In the genomic region with DNA sequence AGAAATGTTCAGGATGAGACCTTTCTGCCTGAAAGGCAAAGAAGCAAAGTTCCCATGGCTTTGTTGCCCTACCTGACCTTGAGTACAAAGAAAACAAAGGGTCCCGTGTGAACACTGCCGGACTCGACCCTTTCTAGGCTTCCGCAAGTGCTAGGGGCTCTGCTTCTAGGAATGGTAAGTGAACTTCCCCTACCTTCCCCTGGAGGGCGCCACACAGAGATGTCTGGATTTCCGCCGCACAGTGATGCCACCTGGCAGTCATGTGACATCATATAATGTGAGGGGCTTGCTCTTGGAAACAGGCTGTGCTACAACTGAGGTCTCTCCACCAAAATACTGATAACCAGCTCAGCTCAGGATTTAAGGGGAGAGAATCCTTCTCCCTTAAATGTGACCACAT, we compare ENCODE assay signal across 1 cellular context.
TF ChIP-seq lines count a peak whose summit lies in the region.

No MANE protein-coding gene starts in this region.

TF ChIP-seq in HepG2, 621 proteins besides CTCF, POLR2A, EP300 and RAD21:
- TF ChIP-seq BCL6 (CRISPR knock-in tag; IDR thresholded peaks at IDR 0.05) (peak; percentile 62; the same call in 1 of the 2 replicates), ZNF709 (CRISPR knock-in tag; IDR thresholded peaks at IDR 0.05) (no peak), CEBPG (CRISPR knock-in tag; IDR thresholded peaks at IDR 0.05) (no peak), ZFYVE20 (CRISPR knock-in tag; IDR thresholded peaks at IDR 0.05; ENCODE audit: borderline replicate concordance, low read depth) (no peak), TEAD3 (CRISPR knock-in tag; optimal IDR thresholded peaks at IDR 0.05; ENCODE audit: borderline replicate concordance) (no peak), GATAD1 (CRISPR knock-in tag; IDR thresholded peaks at IDR 0.05) (no peak), STAG1 (CRISPR knock-in tag; IDR thresholded peaks at IDR 0.05) (peak; percentile 17; the same call in 1 of the 2 replicates), NONO (IDR thresholded peaks at IDR 0.05) (no peak), NONO (CRISPR knock-in tag; conservative IDR thresholded peaks at IDR 0.05) (no peak), ZEB1 (IDR thresholded peaks at IDR 0.05; ENCODE audit: insufficient replicate concordance, low read depth) (no peak)
- TF ChIP-seq, protein P1, sequence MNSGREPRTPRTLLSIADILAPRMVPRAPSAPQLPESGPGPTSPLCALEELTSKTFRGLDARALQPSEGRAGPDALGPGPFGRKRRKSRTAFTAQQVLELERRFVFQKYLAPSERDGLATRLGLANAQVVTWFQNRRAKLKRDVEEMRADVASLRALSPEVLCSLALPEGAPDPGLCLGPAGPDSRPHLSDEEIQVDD (CRISPR knock-in tag; IDR thresholded peaks at IDR 0.05; ENCODE audit: borderline replicate concordance): no peak
- TF ChIP-seq, protein P2, sequence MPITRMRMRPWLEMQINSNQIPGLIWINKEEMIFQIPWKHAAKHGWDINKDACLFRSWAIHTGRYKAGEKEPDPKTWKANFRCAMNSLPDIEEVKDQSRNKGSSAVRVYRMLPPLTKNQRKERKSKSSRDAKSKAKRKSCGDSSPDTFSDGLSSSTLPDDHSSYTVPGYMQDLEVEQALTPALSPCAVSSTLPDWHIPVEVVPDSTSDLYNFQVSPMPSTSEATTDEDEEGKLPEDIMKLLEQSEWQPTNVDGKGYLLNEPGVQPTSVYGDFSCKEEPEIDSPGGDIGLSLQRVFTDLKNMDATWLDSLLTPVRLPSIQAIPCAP (CRISPR knock-in tag; IDR thresholded peaks at IDR 0.05; ENCODE audit: low read depth): no peak
- TF ChIP-seq, protein P3, sequence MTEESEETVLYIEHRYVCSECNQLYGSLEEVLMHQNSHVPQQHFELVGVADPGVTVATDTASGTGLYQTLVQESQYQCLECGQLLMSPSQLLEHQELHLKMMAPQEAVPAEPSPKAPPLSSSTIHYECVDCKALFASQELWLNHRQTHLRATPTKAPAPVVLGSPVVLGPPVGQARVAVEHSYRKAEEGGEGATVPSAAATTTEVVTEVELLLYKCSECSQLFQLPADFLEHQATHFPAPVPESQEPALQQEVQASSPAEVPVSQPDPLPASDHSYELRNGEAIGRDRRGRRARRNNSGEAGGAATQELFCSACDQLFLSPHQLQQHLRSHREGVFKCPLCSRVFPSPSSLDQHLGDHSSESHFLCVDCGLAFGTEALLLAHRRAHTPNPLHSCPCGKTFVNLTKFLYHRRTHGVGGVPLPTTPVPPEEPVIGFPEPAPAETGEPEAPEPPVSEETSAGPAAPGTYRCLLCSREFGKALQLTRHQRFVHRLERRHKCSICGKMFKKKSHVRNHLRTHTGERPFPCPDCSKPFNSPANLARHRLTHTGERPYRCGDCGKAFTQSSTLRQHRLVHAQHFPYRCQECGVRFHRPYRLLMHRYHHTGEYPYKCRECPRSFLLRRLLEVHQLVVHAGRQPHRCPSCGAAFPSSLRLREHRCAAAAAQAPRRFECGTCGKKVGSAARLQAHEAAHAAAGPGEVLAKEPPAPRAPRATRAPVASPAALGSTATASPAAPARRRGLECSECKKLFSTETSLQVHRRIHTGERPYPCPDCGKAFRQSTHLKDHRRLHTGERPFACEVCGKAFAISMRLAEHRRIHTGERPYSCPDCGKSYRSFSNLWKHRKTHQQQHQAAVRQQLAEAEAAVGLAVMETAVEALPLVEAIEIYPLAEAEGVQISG (CRISPR knock-in tag; IDR thresholded peaks at IDR 0.05): no peak
- TF ChIP-seq, protein P4, sequence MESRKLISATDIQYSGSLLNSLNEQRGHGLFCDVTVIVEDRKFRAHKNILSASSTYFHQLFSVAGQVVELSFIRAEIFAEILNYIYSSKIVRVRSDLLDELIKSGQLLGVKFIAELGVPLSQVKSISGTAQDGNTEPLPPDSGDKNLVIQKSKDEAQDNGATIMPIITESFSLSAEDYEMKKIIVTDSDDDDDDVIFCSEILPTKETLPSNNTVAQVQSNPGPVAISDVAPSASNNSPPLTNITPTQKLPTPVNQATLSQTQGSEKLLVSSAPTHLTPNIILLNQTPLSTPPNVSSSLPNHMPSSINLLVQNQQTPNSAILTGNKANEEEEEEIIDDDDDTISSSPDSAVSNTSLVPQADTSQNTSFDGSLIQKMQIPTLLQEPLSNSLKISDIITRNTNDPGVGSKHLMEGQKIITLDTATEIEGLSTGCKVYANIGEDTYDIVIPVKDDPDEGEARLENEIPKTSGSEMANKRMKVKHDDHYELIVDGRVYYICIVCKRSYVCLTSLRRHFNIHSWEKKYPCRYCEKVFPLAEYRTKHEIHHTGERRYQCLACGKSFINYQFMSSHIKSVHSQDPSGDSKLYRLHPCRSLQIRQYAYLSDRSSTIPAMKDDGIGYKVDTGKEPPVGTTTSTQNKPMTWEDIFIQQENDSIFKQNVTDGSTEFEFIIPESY (CRISPR knock-in tag; IDR thresholded peaks at IDR 0.05): peak; percentile 93
